In genomic region chr4:179145746-179146530, GRCh38 we compare ENCODE assay signal across 1 cellular context.
TF ChIP-seq lines count a peak whose summit lies in the region.

No MANE protein-coding gene starts in this region.

TF ChIP-seq in IMR-90, 13 proteins besides CTCF, POLR2A, EP300 and RAD21:
- TF ChIP-seq NFE2L2 (IDR thresholded peaks at IDR 0.05; ENCODE audit: low read depth, low read length): no peak
- TF ChIP-seq ELK1 (IDR thresholded peaks at IDR 0.05; ENCODE audit: borderline replicate concordance, low read depth, low read length): no peak
- TF ChIP-seq SMC3 (IDR thresholded peaks at IDR 0.05; ENCODE audit: low read depth, low read length): no peak
- TF ChIP-seq CEBPB (IDR thresholded peaks at IDR 0.05; ENCODE audit: low read depth, low read length): no peak
- TF ChIP-seq RCOR1 (IDR thresholded peaks at IDR 0.05; ENCODE audit: insufficient replicate concordance, low read length): no peak
- TF ChIP-seq RFX5 (IDR thresholded peaks at IDR 0.05; ENCODE audit: low read depth, low read length): no peak
- no peak for TF ChIP-seq MAZ (IDR thresholded peaks at IDR 0.05; ENCODE audit: borderline replicate concordance, low read depth, low read length)
- TF ChIP-seq FOS (IDR thresholded peaks at IDR 0.05; ENCODE audit: low read depth, low read length): no peak
- TF ChIP-seq MAFK (IDR thresholded peaks at IDR 0.05; ENCODE audit: low read depth, low read length): no peak
- TF ChIP-seq MXI1 (IDR thresholded peaks at IDR 0.05; ENCODE audit: borderline replicate concordance, low read depth, low read length): no peak
- TF ChIP-seq CHD1 (IDR thresholded peaks at IDR 0.05; ENCODE audit: low read depth, low read length): no peak
- no peak for TF ChIP-seq BHLHE40 (IDR thresholded peaks at IDR 0.05; ENCODE audit: low read depth, low read length)
- TF ChIP-seq USF2 (IDR thresholded peaks at IDR 0.05; ENCODE audit: low read depth, low read length): no peak
